Comparison of ENCODE assay signal across 2 cellular contexts in genomic region chr10:78932861-78933260, GRCh38.
TF ChIP-seq lines count a peak whose summit lies in the region.

No MANE protein-coding gene starts in this region.

TF ChIP-seq in endothelial cell of umbilical vein, 7 proteins besides CTCF, POLR2A, EP300 and RAD21 (continued from another document):
- TF ChIP-seq MAX (IDR thresholded peaks at IDR 0.05; ENCODE audit: insufficient read depth, insufficient read length), result no peak
- no peak for TF ChIP-seq JUN (IDR thresholded peaks at IDR 0.05; ENCODE audit: borderline replicate concordance, insufficient read depth, insufficient read length, low read depth)
- no peak for TF ChIP-seq GATA2 (IDR thresholded peaks at IDR 0.05; ENCODE audit: insufficient read depth, insufficient read length, low read depth, low read length)

TF ChIP-seq in GM23338, 12 proteins besides CTCF, POLR2A, EP300 and RAD21 (continued from another document):
- TF ChIP-seq ZNF462 (CRISPR knock-in tag; IDR thresholded peaks at IDR 0.05) (no peak), ZNF331 (CRISPR knock-in tag; IDR thresholded peaks at IDR 0.05; ENCODE audit: low read depth) (no peak), REST (IDR thresholded peaks at IDR 0.05; ENCODE audit: unreplicated experiment) (no peak)
